In the genomic region with DNA sequence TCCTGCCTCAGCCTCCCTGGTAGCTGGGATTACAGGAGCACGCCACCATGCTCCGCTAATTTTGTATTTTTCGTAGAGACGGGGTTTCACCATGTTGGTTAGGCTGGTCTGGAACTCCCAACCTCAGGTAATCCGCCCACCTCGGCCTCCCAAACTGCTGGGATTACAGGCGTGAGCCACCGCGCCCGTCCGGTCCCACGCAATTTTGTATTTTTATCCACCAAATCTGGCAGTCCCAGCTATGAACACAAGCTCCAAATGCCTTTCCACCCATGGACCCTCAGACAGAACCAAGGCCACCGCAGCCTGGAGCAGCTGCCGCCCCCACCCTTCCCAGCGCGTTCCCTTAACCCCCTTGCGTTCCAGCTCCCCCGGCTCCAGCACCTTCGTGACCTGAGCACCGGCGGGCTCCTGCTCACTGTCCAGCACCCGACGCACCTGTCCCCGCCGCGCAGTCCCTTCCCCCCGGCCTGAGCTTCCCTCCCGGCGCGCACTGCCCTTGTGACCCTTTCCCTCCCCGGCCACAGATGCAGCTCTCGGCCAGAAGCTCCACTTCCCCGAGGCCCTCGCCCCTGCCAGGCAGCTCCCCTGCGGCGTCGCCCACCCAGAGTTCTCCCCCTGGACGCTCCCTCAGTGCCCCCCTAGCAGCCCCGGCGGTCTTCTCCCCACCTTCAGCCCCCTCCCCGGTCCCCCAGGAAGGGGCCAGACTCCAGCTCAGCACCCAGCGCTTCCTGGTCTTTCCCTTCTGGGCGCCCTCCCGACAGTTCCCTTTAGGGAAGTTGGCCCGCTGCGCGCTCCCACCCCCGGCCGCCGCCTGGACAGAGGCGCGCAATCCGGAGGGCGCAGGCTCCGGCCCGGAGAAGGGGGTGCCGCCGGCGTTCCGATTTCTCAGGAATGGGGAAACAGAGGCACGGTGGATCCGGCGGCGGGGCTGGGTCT, we compare ENCODE assay signal across 9 cellular contexts. TPM values are rescaled to one million over a fixed set of nuclear protein-coding genes. Genes with fewer than 3 reads are reported as not detected.
DNase-seq lines count a peak whose midpoint lies in the region; ATAC-seq and TF ChIP-seq lines count a peak whose summit lies in the region.
"Had no signal": no experiment of that assay in that cellular context is flagged by ENCODE, and none has a peak within 500 bp of the region (broad histone marks: within the 10 kb centered on the region; RNA-seq: fewer than 3 reads in every experiment).

No MANE protein-coding gene starts in this region.

- H3K27me3 Mint-ChIP-seq in endodermal cell (ENCODE audit: insufficient read depth) (peaks cover 87% of the 10 kb centered on the region), nephron progenitor cell (ENCODE audit: low read depth, poor library complexity) (peaks cover 93% of the 10 kb centered on the region)

- peak overlapping the region; percentile 62 for H3K4me3 ChIP-seq in endodermal cell (ENCODE audit: low read length)

- H3K4me1 Mint-ChIP-seq in endodermal cell = no peaks in the 10 kb centered on the region
- H3K4me1 Mint-ChIP-seq in nephron progenitor cell = peaks cover 5% of the 10 kb centered on the region

- H3K4me3 Mint-ChIP-seq in endodermal cell (peak overlapping the region; percentile 64), nephron progenitor cell (peak overlapping the region; percentile 54)

- H3K9me3 Mint-ChIP-seq in endodermal cell (no peaks in the 10 kb centered on the region), nephron progenitor cell (no peaks in the 10 kb centered on the region)

- no peak overlapping the region for H3K9ac ChIP-seq in endodermal cell (ENCODE audit: extremely low read depth, low read length, poor library complexity, severe bottlenecking)

- DNase-seq in AG20443 (ENCODE audit: low spot score) (peak; percentile 33), Kasumi-1 (lab: John Stamatoyannopoulos, UW) (peak; percentile 42 to 51), endodermal cell (peak; percentile 69), nephron progenitor cell (peak; percentile 48), NCI-H1417 treated with DMSO at 0.1 percent for 48 hours (lab: John Stamatoyannopoulos, UW) (no peak), GM19238 (ENCODE audit: insufficient read length, low spot score) (no peak), NCI-H82 (lab: John Stamatoyannopoulos, UW) (no peak)
- DNase-seq: T1000 had no signal

- no peak overlapping the region for H3K27ac ChIP-seq in endodermal cell (ENCODE audit: low read depth, low read length)

- no peaks in the 10 kb centered on the region for H3K36me3 ChIP-seq in endodermal cell (ENCODE audit: control insufficient read depth, insufficient read depth, low read length)

- H3K9me3 ChIP-seq in endodermal cell (ENCODE audit: control insufficient read depth, low read length) = no peaks in the 10 kb centered on the region

- no peaks in the 10 kb centered on the region for H3K36me3 Mint-ChIP-seq in endodermal cell (ENCODE audit: low read depth)
- no peaks in the 10 kb centered on the region for H3K36me3 Mint-ChIP-seq in nephron progenitor cell (ENCODE audit: low read depth)

- TF ChIP-seq CTCF in endodermal cell (conservative IDR thresholded peaks at IDR 0.05) (no peak), nephron progenitor cell (IDR thresholded peaks at IDR 0.05) (no peak)

- WGBS in endodermal cell (ENCODE audit: insufficient coverage in 1 of 2, insufficient read length in 1 of 2), 2 experiments = 20 to 39% methylated on average over 26 to 64 of the region's 64 CpGs

- ATAC-seq in HG03565 (IDR thresholded peaks at IDR 0.05; ENCODE audit: unreplicated experiment) = no peak

- no peaks in the 10 kb centered on the region for H3K4me1 ChIP-seq in endodermal cell (ENCODE audit: control insufficient read depth, insufficient read depth, low read length)

- peaks cover 91% of the 10 kb centered on the region for H3K27me3 ChIP-seq in endodermal cell (ENCODE audit: control insufficient read depth, insufficient read depth, low read length, poor library complexity, severe bottlenecking)

- no peak overlapping the region for H3K27ac Mint-ChIP-seq in endodermal cell
- H3K27ac Mint-ChIP-seq in nephron progenitor cell = no peak overlapping the region

RNA-seq across cellular contexts. Expression of a gene that starts 5.6 kb away (rescaled TPM):
- 10 to 100 TPM; 22.0 to 26.6 TPM for total RNA-seq in endodermal cell
- 31.2 TPM for polyA plus RNA-seq in endodermal cell (2013, experiment 1 of 2)
- polyA plus RNA-seq in endodermal cell (2013, experiment 2 of 2) = 29.0 TPM

RNA-seq across cellular contexts. Expression of a gene that starts 20.3 kb away (rescaled TPM):
- total RNA-seq in endodermal cell = 10 to 100 TPM; 49.5 to 54.9 TPM
- polyA plus RNA-seq in endodermal cell (2013, experiment 1 of 2) = 39.8 TPM
- polyA plus RNA-seq in endodermal cell (2013, experiment 2 of 2) = 36.7 TPM

Comparison
In these comparisons a context has a peak if more than half of its experiments do, and no peak if none do; other contexts are left out.
1. DNase-seq: peak in AG20443 (single experiment), Kasumi-1 (2 of 2), endodermal cell (single experiment) and nephron progenitor cell (single experiment); none in NCI-H1417 treated with DMSO at 0.1 percent for 48 hours (single experiment), GM19238 (single experiment) and NCI-H82 (single experiment).